16 cellular contexts compared by ENCODE assay signal in genomic region chr6:25462235-25462897, GRCh38.
"Had no signal": no experiment of that assay in that cellular context is flagged by ENCODE, and none has a peak within 500 bp of the region (broad histone marks: within the 10 kb centered on the region; RNA-seq: fewer than 3 reads in every experiment).

No MANE protein-coding gene starts in this region.

- H3K27me3 ChIP-seq: body of pancreas, esophagus squamous epithelium, right lobe of liver, suprapubic skin had no signal

- H3K4me1 ChIP-seq: body of pancreas, esophagus squamous epithelium, psoas muscle, right lobe of liver, suprapubic skin had no signal

- ATAC-seq: activated CD8-positive, alpha-beta T cell treated with anti-CD3 and anti-CD28 coated beads for 36 hours; activated naive CD4-positive, alpha-beta T cell treated with anti-CD3 and anti-CD28 coated beads, Interleukin-2, amount 50 U/mL, for 72 hours; activated T-cell treated with anti-CD3 and anti-CD28 coated beads, Interleukin-2, amount 50 U/mL, for 4 hours; body of pancreas; psoas muscle; right lobe of liver; T-helper 17 cell had no signal

- H3K27ac ChIP-seq: body of pancreas, coronary artery, esophagus squamous epithelium, psoas muscle, right lobe of liver, suprapubic skin had no signal

- H3K9me3 ChIP-seq: body of pancreas, esophagus squamous epithelium, psoas muscle, right lobe of liver, suprapubic skin had no signal

- H3K36me3 ChIP-seq: esophagus squamous epithelium, right lobe of liver, suprapubic skin had no signal

- H3K4me3 ChIP-seq: body of pancreas, coronary artery, esophagus squamous epithelium, psoas muscle, right lobe of liver, suprapubic skin had no signal

- DNase-seq: activated CD4-positive, alpha-beta T cell treated with anti-CD3 and anti-CD28 coated beads for 4 hours; activated CD8-positive, alpha-beta T cell treated with anti-CD3 and anti-CD28 coated beads for 36 hours; activated effector memory CD4-positive, alpha-beta T cell treated with Interleukin-2 at 50 U/mL for 16 hours; activated T-cell treated with anti-CD3 and anti-CD28 coated beads, Interleukin-2, amount 50 U/mL, for 4 hours; body of pancreas; central memory CD4-positive, alpha-beta T cell; esophagus squamous epithelium; hippocampal formation; immature natural killer cell; nephron progenitor cell; psoas muscle; right lobe of liver; T-helper 17 cell had no signal
